ENCODE assay signal across 24 cellular contexts in genomic region chr6:946546-946945, GRCh38.
DNase-seq lines count a peak whose midpoint lies in the region; ATAC-seq and TF ChIP-seq lines count a peak whose summit lies in the region.
"Had no signal": no experiment of that assay in that cellular context is flagged by ENCODE, and none has a peak within 500 bp of the region (broad histone marks: within the 10 kb centered on the region; RNA-seq: fewer than 3 reads in every experiment).

No MANE protein-coding gene starts in this region.

- no peaks in the 10 kb centered on the region for H4K20me1 ChIP-seq in fibroblast of lung (ENCODE audit: control insufficient read depth, extremely low read depth, insufficient read depth, low read length)

- no peaks in the 10 kb centered on the region for H3K27me3 ChIP-seq in fibroblast of lung (ENCODE audit: control insufficient read depth, insufficient read depth, low read length)
- H3K27me3 ChIP-seq: colonic mucosa, gastroesophageal sphincter, upper lobe of left lung had no signal

- H2AFZ ChIP-seq in fibroblast of lung (ENCODE audit: low read length): no peak overlapping the region

- H3K27ac ChIP-seq in fibroblast of lung (ENCODE audit: insufficient read depth, low read length): peak overlapping the region; percentile 23
- H3K27ac ChIP-seq: colonic mucosa, upper lobe of left lung had no signal

- no peak overlapping the region for H3K9ac ChIP-seq in fibroblast of lung (ENCODE audit: insufficient read depth, low read length)

- ATAC-seq in HG03135 (IDR thresholded peaks at IDR 0.05; ENCODE audit: unreplicated experiment): no peak
- ATAC-seq in GM19455 (IDR thresholded peaks at IDR 0.05; ENCODE audit: unreplicated experiment): no peak
- ATAC-seq in left colon: no peak
- ATAC-seq: activated naive CD8-positive, alpha-beta T cell treated with anti-CD3 and anti-CD28 coated beads, Interleukin-2, amount 50 U/mL, for 24 hours; CD8-positive, alpha-beta T cell; gastroesophageal sphincter; right cardiac atrium; SK-N-SH treated with all-trans-retinoic acid at 6 μM for 48 hours had no signal

- peaks cover 3% of the 10 kb centered on the region for H3K4me1 ChIP-seq in fibroblast of lung (ENCODE audit: control insufficient read depth, extremely low read depth, insufficient read depth, low read length)
- H3K4me1 ChIP-seq: colonic mucosa had no signal

- peak overlapping the region; percentile 75 for H3K4me2 ChIP-seq in fibroblast of lung (ENCODE audit: extremely low read depth, insufficient read depth, low read length)

- TF ChIP-seq CTCF in fibroblast of lung (conservative IDR thresholded peaks at IDR 0.05 in 1 of 2, IDR thresholded peaks at IDR 0.05 in 1 of 2; ENCODE audit: low read depth in 1 of 2, low read length in 2 of 2): no peak

- no peaks in the 10 kb centered on the region for H3K36me3 ChIP-seq in fibroblast of lung (ENCODE audit: control insufficient read depth, insufficient read depth, low read length)
- H3K36me3 ChIP-seq: colonic mucosa, gastroesophageal sphincter, upper lobe of left lung had no signal

- H3K4me3 ChIP-seq in fibroblast of lung (replicated peaks in 1 of 4; ENCODE audit: control extremely low read depth in 1 of 4, insufficient read depth in 1 of 4, low read depth in 3 of 4, low read length in 4 of 4): no peak overlapping the region
- H3K4me3 ChIP-seq: colonic mucosa, gastroesophageal sphincter, upper lobe of left lung had no signal

- intact Hi-C loops in left colon (cut with DNase I, micrococcal nuclease): no loop called here

- DNase-seq in AG20443 (ENCODE audit: low spot score) (peak; percentile 57), M059J (ENCODE audit: low read depth) (peak; percentile 34), fibroblast of lung (ENCODE audit: low read depth in 2 of 2) (peak; percentile 15 to 36), renal cortical epithelial cell (ENCODE audit: low read depth) (peak; percentile 47), left colon (no peak), midbrain (lab: John Stamatoyannopoulos, UW) (no peak)
- DNase-seq: activated CD4-positive, alpha-beta T cell treated with anti-CD3 and anti-CD28 coated beads, Interleukin-2, amount 50 U/mL, for 4 hours; activated CD8-positive, alpha-beta memory T cell treated with anti-CD3 and anti-CD28 coated beads, Interleukin-2, amount 50 U/mL, for 48 hours; activated effector memory CD4-positive, alpha-beta T cell treated with Interleukin-2 at 50 U/mL for 16 hours; activated naive CD8-positive, alpha-beta T cell treated with anti-CD3 and anti-CD28 coated beads, Interleukin-2, amount 50 U/mL, for 24 hours; CD8-positive, alpha-beta T cell; colonic mucosa; GDM1; islet precursor cell; Karpas-422; NCI-H1048; NCI-H187 treated with DMSO at 0.1 percent for 48 hours; occipital lobe; right cardiac atrium had no signal

- no peaks in the 10 kb centered on the region for H3K9me3 ChIP-seq in fibroblast of lung (ENCODE audit: control insufficient read depth, insufficient read depth, low read depth, low read length)
- H3K9me3 ChIP-seq: colonic mucosa had no signal

- no peaks in the 10 kb centered on the region for H3K79me2 ChIP-seq in fibroblast of lung (ENCODE audit: control insufficient read depth, insufficient read depth, low read length)

Comparison
In these comparisons a context has a peak if more than half of its experiments do, and no peak if none do; other contexts are left out.
1. DNase-seq: peak in AG20443 (single experiment), M059J (single experiment), fibroblast of lung (2 of 2) and renal cortical epithelial cell (single experiment); none in left colon (0 of 2) and midbrain (single experiment).